ENCODE assay signal across 2 cellular contexts in genomic region chr12:62767506-62767905, GRCh38.
TF ChIP-seq lines count a peak whose summit lies in the region.

No MANE protein-coding gene starts in this region.

TF ChIP-seq in HCT116, 20 proteins besides CTCF, POLR2A, EP300 and RAD21 (continued from another document):
- TF ChIP-seq REST (IDR thresholded peaks at IDR 0.05; ENCODE audit: low read depth) = no peak
- TF ChIP-seq MAX (IDR thresholded peaks at IDR 0.05) = no peak

TF ChIP-seq in SK-N-SH, 30 proteins besides CTCF, POLR2A, EP300 and RAD21 (continued from another document):
- TF ChIP-seq, protein P1, sequence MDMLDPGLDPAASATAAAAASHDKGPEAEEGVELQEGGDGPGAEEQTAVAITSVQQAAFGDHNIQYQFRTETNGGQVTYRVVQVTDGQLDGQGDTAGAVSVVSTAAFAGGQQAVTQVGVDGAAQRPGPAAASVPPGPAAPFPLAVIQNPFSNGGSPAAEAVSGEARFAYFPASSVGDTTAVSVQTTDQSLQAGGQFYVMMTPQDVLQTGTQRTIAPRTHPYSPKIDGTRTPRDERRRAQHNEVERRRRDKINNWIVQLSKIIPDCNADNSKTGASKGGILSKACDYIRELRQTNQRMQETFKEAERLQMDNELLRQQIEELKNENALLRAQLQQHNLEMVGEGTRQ (IDR thresholded peaks at IDR 0.05; ENCODE audit: borderline replicate concordance, low read depth, low read length) = no peak
- TF ChIP-seq FOXJ3 (CRISPR knock-in tag; IDR thresholded peaks at IDR 0.05) (no peak), GATA2 (CRISPR knock-in tag; IDR thresholded peaks at IDR 0.05) (no peak), ZBTB33 (IDR thresholded peaks at IDR 0.05; ENCODE audit: borderline replicate concordance, low read depth) (no peak), REST (IDR thresholded peaks at IDR 0.05; ENCODE audit: low read depth, low read length) (no peak), MXI1 (IDR thresholded peaks at IDR 0.05; ENCODE audit: low read depth, low read length) (no peak), NFIC (IDR thresholded peaks at IDR 0.05; ENCODE audit: borderline replicate concordance) (peak; percentile 29; the same call in 1 of the 2 replicates), POLR2AphosphoS5 (IDR thresholded peaks at IDR 0.05; ENCODE audit: low read depth, low read length) (no peak)
